ENCODE assay signal across 2 cellular contexts in genomic region chr6:110518281-110518623, GRCh38.
TF ChIP-seq lines count a peak whose summit lies in the region.

No MANE protein-coding gene starts in this region.

TF ChIP-seq in Ishikawa, 13 proteins besides CTCF, POLR2A, EP300 and RAD21 (continued from another document):
- TF ChIP-seq CREB1 (IDR thresholded peaks at IDR 0.05; ENCODE audit: low read depth) = no peak

TF ChIP-seq in GM12878, 131 proteins besides CTCF, POLR2A, EP300 and RAD21 (continued from another document):
- TF ChIP-seq E2F8 (IDR thresholded peaks at IDR 0.05; ENCODE audit: low read depth, partially characterized antibody) (no peak), BRCA1 (IDR thresholded peaks at IDR 0.05; ENCODE audit: low read depth, low read length) (no peak), ZNF217 (IDR thresholded peaks at IDR 0.05) (no peak), RUNX3 (IDR thresholded peaks at IDR 0.05; ENCODE audit: low read length) (no peak), GABPA (IDR thresholded peaks at IDR 0.05; ENCODE audit: low read depth) (no peak), E4F1 (IDR thresholded peaks at IDR 0.05; ENCODE audit: borderline replicate concordance, partially characterized antibody) (no peak), E2F4 (IDR thresholded peaks at IDR 0.05; ENCODE audit: low read depth, low read length) (no peak), CBX5 (IDR thresholded peaks at IDR 0.05; ENCODE audit: low read depth) (no peak), POLR2AphosphoS5 (IDR thresholded peaks at IDR 0.05; ENCODE audit: low read length) (no peak), SMARCA5 (IDR thresholded peaks at IDR 0.05) (no peak), HDAC2 (IDR thresholded peaks at IDR 0.05) (no peak), NKRF (conservative IDR thresholded peaks at IDR 0.05) (no peak), IRF3 (IDR thresholded peaks at IDR 0.05) (no peak), IKZF2 (IDR thresholded peaks at IDR 0.05) (no peak), HCFC1 (IDR thresholded peaks at IDR 0.05; ENCODE audit: low read length) (no peak), CHD4 (IDR thresholded peaks at IDR 0.05) (no peak), TCF12 (IDR thresholded peaks at IDR 0.05; ENCODE audit: low read depth, low read length) (no peak)
